8 cellular contexts compared by ENCODE assay signal in genomic region chr4:153153339-153153851, GRCh38. TPM values are rescaled to one million over a fixed set of nuclear protein-coding genes. Genes with fewer than 3 reads are reported as not detected.
DNase-seq lines count a peak whose midpoint lies in the region; ATAC-seq and TF ChIP-seq lines count a peak whose summit lies in the region.

No MANE protein-coding gene starts in this region.

- CTCF ChIA-PET in CD8-positive, alpha-beta T cell (lab: Charles Lee): interaction anchor here (1.1 kb wide), 2 partner anchors 10 to 73 kb away, joined by 3 read pairs; no protein-coding TSS in a partner anchor

- H3K36me3 ChIP-seq in CD8-positive, alpha-beta T cell (ENCODE audit: insufficient read depth, low read length): no peaks in the 10 kb centered on the region
- H3K36me3 ChIP-seq in SJCRH30 (no peaks in the 10 kb centered on the region), cardiac muscle cell (no peaks in the 10 kb centered on the region), parathyroid adenoma (ENCODE audit: control insufficient read depth, insufficient read depth, low read length) (no peaks in the 10 kb centered on the region), upper lobe of right lung (no peaks in the 10 kb centered on the region)

- peak; percentile 93 for ATAC-seq in CD8-positive, alpha-beta T cell
- ATAC-seq in GM19452 (IDR thresholded peaks at IDR 0.05; ENCODE audit: unreplicated experiment): peak; percentile 60
- ATAC-seq in upper lobe of right lung: peak; percentile 85

- POLR2A ChIA-PET in CD8-positive, alpha-beta T cell (lab: Charles Lee): no interaction called here

- no peak overlapping the region for H3K9ac ChIP-seq in parathyroid adenoma

- TF ChIP-seq CTCF in CD8-positive, alpha-beta T cell (IDR thresholded peaks at IDR 0.05): no peak
- TF ChIP-seq CTCF in cardiac muscle cell (IDR thresholded peaks at IDR 0.05; ENCODE audit: low read depth, low read length) (no peak), parathyroid adenoma (IDR thresholded peaks at IDR 0.05) (no peak), upper lobe of right lung (IDR thresholded peaks at IDR 0.05) (no peak)

- peaks cover 20% of the 10 kb centered on the region for H3K4me1 Mint-ChIP-seq in CD8-positive, alpha-beta T cell (ENCODE audit: low read depth)

- H3K4me3 Mint-ChIP-seq in CD8-positive, alpha-beta T cell: peak overlapping the region; percentile 88

- no peaks in the 10 kb centered on the region for H3K79me2 ChIP-seq in parathyroid adenoma

- no peaks in the 10 kb centered on the region for H3K9me3 Mint-ChIP-seq in CD8-positive, alpha-beta T cell

- H3K27me3 Mint-ChIP-seq in CD8-positive, alpha-beta T cell (ENCODE audit: low read depth): peaks cover 10% of the 10 kb centered on the region

- peak overlapping the region; percentile 73 for H3K4me2 ChIP-seq in parathyroid adenoma (ENCODE audit: low read length)

- H3K4me3 ChIP-seq in CD8-positive, alpha-beta T cell (ENCODE audit: low read depth, low read length): peak overlapping the region; percentile 63
- H3K4me3 ChIP-seq in SJCRH30 (peak overlapping the region; percentile 74), cardiac muscle cell (peak overlapping the region; percentile 48), parathyroid adenoma (ENCODE audit: low read depth, low read length) (peak overlapping the region; percentile 60), upper lobe of right lung (peak overlapping the region; percentile 62)

- no peaks in the 10 kb centered on the region for H3K9me3 ChIP-seq in CD8-positive, alpha-beta T cell (ENCODE audit: low read length)
- H3K9me3 ChIP-seq in SJCRH30 (replicated peaks) (no peaks in the 10 kb centered on the region), cardiac muscle cell (ENCODE audit: low read depth) (no peaks in the 10 kb centered on the region), parathyroid adenoma (ENCODE audit: control insufficient read depth, low read length) (no peaks in the 10 kb centered on the region), upper lobe of right lung (no peaks in the 10 kb centered on the region)

- no peak overlapping the region for H3K27ac ChIP-seq in CD8-positive, alpha-beta T cell (ENCODE audit: low read depth, low read length)
- peak overlapping the region; percentile 92 for H3K27ac ChIP-seq in SJCRH30
- peak overlapping the region; percentile 16 for H3K27ac ChIP-seq in cardiac muscle cell
- H3K27ac ChIP-seq in parathyroid adenoma: peak overlapping the region; percentile 86
- no peak overlapping the region for H3K27ac ChIP-seq in upper lobe of right lung

- no peaks in the 10 kb centered on the region for H3K27me3 ChIP-seq in CD8-positive, alpha-beta T cell (ENCODE audit: insufficient read depth, low read length)
- H3K27me3 ChIP-seq in SJCRH30 (no peaks in the 10 kb centered on the region), cardiac muscle cell (peaks cover 19% of the 10 kb centered on the region), parathyroid adenoma (ENCODE audit: control insufficient read depth, insufficient read depth, low read length) (no peaks in the 10 kb centered on the region), upper lobe of right lung (no peaks in the 10 kb centered on the region)

- no peaks in the 10 kb centered on the region for H3K36me3 Mint-ChIP-seq in CD8-positive, alpha-beta T cell

- peaks cover 15% of the 10 kb centered on the region for H3K4me1 ChIP-seq in CD8-positive, alpha-beta T cell (ENCODE audit: insufficient read depth, low read length)
- H3K4me1 ChIP-seq in SJCRH30 (peaks cover 16% of the 10 kb centered on the region), cardiac muscle cell (ENCODE audit: low read depth) (peaks cover 7% of the 10 kb centered on the region), parathyroid adenoma (peaks cover 4% of the 10 kb centered on the region), upper lobe of right lung (peaks cover 25% of the 10 kb centered on the region)

- peak overlapping the region; percentile 75 for H3K27ac Mint-ChIP-seq in CD8-positive, alpha-beta T cell

- DNase-seq in CD8-positive, alpha-beta T cell: peak; percentile 33 to 72 (median 65)
- DNase-seq in HK-2 (ENCODE audit: unreplicated experiment): peak; percentile 62
- peak; percentile 74 to 77 for DNase-seq in SJCRH30
- DNase-seq in activated naive CD4-positive, alpha-beta T cell treated with anti-CD3 and anti-CD28 coated beads, Interleukin-2, amount 50 U/mL, for 16 hours: peak; percentile 75
- peak; percentile 25 to 75 for DNase-seq in cardiac muscle cell (ENCODE audit: low read depth in 1 of 2, low spot score in 1 of 2)
- peak; percentile 78 for DNase-seq in upper lobe of right lung

- H2AFZ ChIP-seq in parathyroid adenoma: peak overlapping the region; percentile 89

- intact Hi-C loops in CD8-positive, alpha-beta T cell (cut with DNase I, micrococcal nuclease): no loop called here
- intact Hi-C loops in upper lobe of right lung (cut with DNase I): no loop called here

RNA-seq across cellular contexts. Expression of gene TRIM2, which starts 50.8 kb away (rescaled TPM):
- under 1 TPM; 0.22 to 0.43 TPM for total RNA-seq in CD8-positive, alpha-beta T cell
- 26.0 and 30.8 TPM in 2 replicates for total RNA-seq in SJCRH30 (2014; rRNA removed; shearing (Covaris generic))
- total RNA-seq in cardiac muscle cell: 40.4 and 52.7 TPM in 2 replicates
- polyA plus RNA-seq in cardiac muscle cell: 18.8 and 32.7 TPM in 2 replicates
- total RNA-seq in upper lobe of right lung: 35.9 TPM

Comparison
In these comparisons a context has a peak if more than half of its experiments do, and no peak if none do; other contexts are left out.
1. H3K27ac ChIP-seq: peak in SJCRH30 (single experiment), cardiac muscle cell (single experiment) and parathyroid adenoma (single experiment); none in CD8-positive, alpha-beta T cell (single experiment) and upper lobe of right lung (single experiment).
2. RNA of gene TRIM2, which starts 50.8 kb away (total RNA-seq): 40.4 to 52.7 TPM in cardiac muscle cell, 35.9 TPM in upper lobe of right lung (single experiment) and 26.0 to 30.8 TPM in SJCRH30; 0.22 to 0.43 TPM in CD8-positive, alpha-beta T cell; every median in the first group is over 10 times any median in the second.
3. Peak in every context shown above with its lines, with median percentiles within 50 percentile points of each other: ATAC-seq, DNase-seq and H3K4me3 ChIP-seq.